8 cellular contexts compared by ENCODE assay signal in genomic region chr15:85854345-85855097, GRCh38. TPM values are rescaled to one million over a fixed set of nuclear protein-coding genes. Genes with fewer than 3 reads are reported as not detected.
DNase-seq lines count a peak whose midpoint lies in the region; TF ChIP-seq lines count a peak whose summit lies in the region.

No MANE protein-coding gene starts in this region.

- in situ Hi-C loops in brain microvascular endothelial cell (cut with HindIII; ENCODE audit: low pct_ligation_motif_present, low sequenced_read_pairs): no loop called here

- TF ChIP-seq CTCF in GM20000 (IDR thresholded peaks at IDR 0.05; ENCODE audit: extremely low read depth, missing control alignments): peak; percentile 63
- peak; percentile 84 for TF ChIP-seq CTCF in brain microvascular endothelial cell (IDR thresholded peaks at IDR 0.05; ENCODE audit: low read depth, low read length, missing control alignments)

- no peaks in the 10 kb centered on the region for H3K36me3 ChIP-seq in brain microvascular endothelial cell (replicated peaks)
- no peaks in the 10 kb centered on the region for H3K36me3 ChIP-seq in iPS-20b (ENCODE audit: insufficient read depth, low read depth, low read length)

- H3K27me3 ChIP-seq in brain microvascular endothelial cell (replicated peaks) (no peaks in the 10 kb centered on the region), iPS-20b (ENCODE audit: insufficient read depth, low read length) (no peaks in the 10 kb centered on the region)

- no peaks in the 10 kb centered on the region for H3K4me1 ChIP-seq in iPS-20b (ENCODE audit: insufficient read depth, low read length)

- H3K27ac ChIP-seq in brain microvascular endothelial cell (no peak overlapping the region), iPS-20b (ENCODE audit: low read length) (no peak overlapping the region)

- H3K4me3 ChIP-seq in brain microvascular endothelial cell (ENCODE audit: low read depth, low read length) (no peak overlapping the region), iPS-20b (ENCODE audit: low read length) (peak overlapping the region; percentile 42; the same call in 1 of the 2 replicates)

- H3K9ac ChIP-seq in iPS-20b (ENCODE audit: low read depth, low read length): no peak overlapping the region

- DNase-seq in DMS53 treated with DMSO at 0.1 percent for 48 hours (lab: John Stamatoyannopoulos, UW; ENCODE audit: unreplicated experiment): peak; percentile 29
- peak; percentile 71 for DNase-seq in GM20000 (ENCODE audit: low spot score)
- peak; percentile 65 for DNase-seq in LHCN-M2 (ENCODE audit: low read depth)
- peak; percentile 38 for DNase-seq in SKM-1 treated with dmso at 0.1 percent for 144 hours (lab: John Stamatoyannopoulos, UW; ENCODE audit: unreplicated experiment)
- peak; percentile 57 for DNase-seq in brain microvascular endothelial cell
- peak; percentile 20 to 63 (median 25) for DNase-seq in stimulated activated CD4-positive, alpha-beta T cell treated with anti-CD3 and anti-CD28 coated beads, Interleukin-12 subunit alpha, Interleukin-12 subunit beta, amount 100 ng/mL, for 48 hours (ENCODE audit: low read depth in 2 of 3, low spot score in 1 of 3)
- DNase-seq in amniotic stem cell (lab: John Stamatoyannopoulos, UW): no peak

- no peaks in the 10 kb centered on the region for H3K9me3 ChIP-seq in iPS-20b (ENCODE audit: insufficient read depth, low read depth, low read length)

RNA-seq across cellular contexts. Expression of gene KLHL25, which starts 59.8 kb away (rescaled TPM):
- 4.1 and 5.2 TPM in 2 replicates for total RNA-seq in LHCN-M2 (2014; rRNA removed)
- polyA plus RNA-seq in LHCN-M2 (2012): 3.1 TPM
